26 cellular contexts compared by ENCODE assay signal in the genomic region with DNA sequence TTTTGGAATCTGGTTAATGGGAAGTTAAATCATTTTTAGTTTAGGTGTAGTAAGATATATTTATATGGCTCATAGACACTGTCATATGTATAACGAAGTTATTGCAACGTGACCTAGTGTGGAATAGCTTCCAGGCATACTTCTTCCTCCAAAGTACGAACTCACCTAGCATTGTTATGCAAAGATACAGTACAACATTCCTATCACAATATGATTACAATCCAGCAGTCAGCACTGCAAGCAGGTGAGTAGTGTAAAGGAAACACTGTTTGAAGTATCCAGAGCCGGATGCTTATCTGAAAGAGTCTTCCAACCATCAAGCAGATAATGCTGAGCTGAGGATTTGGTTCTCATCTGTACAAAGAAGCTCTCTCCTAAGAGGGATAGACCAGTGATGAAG.
"Had no signal": no experiment of that assay in that cellular context is flagged by ENCODE, and none has a peak within 500 bp of the region (broad histone marks: within the 10 kb centered on the region; RNA-seq: fewer than 3 reads in every experiment).

No MANE protein-coding gene starts in this region.

- H3K27ac Mint-ChIP-seq: immature natural killer cell, mesothelial cell of epicardium had no signal

- H3K4me1 Mint-ChIP-seq: immature natural killer cell had no signal

- H3K4me2 ChIP-seq: hepatocyte had no signal

- H3K79me2 ChIP-seq: hepatocyte had no signal

- H3K36me3 Mint-ChIP-seq: immature natural killer cell had no signal

- H3K27ac ChIP-seq: coronary artery, dorsolateral prefrontal cortex, epithelial cell of prostate, esophagus squamous epithelium, gastroesophageal sphincter, heart left ventricle, hepatocyte, left lung, lower lobe of right lung had no signal

- H3K4me3 Mint-ChIP-seq: immature natural killer cell, mesothelial cell of epicardium had no signal

- H2AFZ ChIP-seq: hepatocyte had no signal

- H3K4me3 ChIP-seq: coronary artery, dorsolateral prefrontal cortex, esophagus squamous epithelium, gastroesophageal sphincter, heart left ventricle, hepatocyte, left lung, lower lobe of right lung, mucosa of descending colon had no signal

- H3K36me3 ChIP-seq: esophagus squamous epithelium, gastroesophageal sphincter, heart left ventricle, left lung, lower lobe of right lung had no signal

- FAIRE-seq: colon, endothelial cell of umbilical vein, frontal cortex had no signal

- DNase-seq: dermis blood vessel endothelial cell; dorsolateral prefrontal cortex; effector CD4-positive, alpha-beta T cell; effector memory CD4-positive, alpha-beta T cell; erythroblast; esophagus squamous epithelium; foreskin fibroblast; heart left ventricle; hypothalamus; immature natural killer cell; islet precursor cell; left cardiac atrium; left lung; left ventricle myocardium superior; lower lobe of right lung; mesenchymal stem cell; mucosa of descending colon had no signal

- H3K27me3 ChIP-seq: esophagus squamous epithelium, gastroesophageal sphincter, heart left ventricle, hepatocyte, left lung had no signal

- H3K9me3 ChIP-seq: esophagus squamous epithelium, gastroesophageal sphincter, heart left ventricle, left lung, lower lobe of right lung, mucosa of descending colon had no signal

- ATAC-seq: esophagus mucosa, gastroesophageal sphincter, heart left ventricle, left cardiac atrium, left lung, left ventricle myocardium superior, lower lobe of right lung, mucosa of descending colon had no signal

- H3K4me1 ChIP-seq: esophagus squamous epithelium, gastroesophageal sphincter, heart left ventricle, left lung, lower lobe of right lung had no signal
